16 cellular contexts compared by ENCODE assay signal in the genomic region with DNA sequence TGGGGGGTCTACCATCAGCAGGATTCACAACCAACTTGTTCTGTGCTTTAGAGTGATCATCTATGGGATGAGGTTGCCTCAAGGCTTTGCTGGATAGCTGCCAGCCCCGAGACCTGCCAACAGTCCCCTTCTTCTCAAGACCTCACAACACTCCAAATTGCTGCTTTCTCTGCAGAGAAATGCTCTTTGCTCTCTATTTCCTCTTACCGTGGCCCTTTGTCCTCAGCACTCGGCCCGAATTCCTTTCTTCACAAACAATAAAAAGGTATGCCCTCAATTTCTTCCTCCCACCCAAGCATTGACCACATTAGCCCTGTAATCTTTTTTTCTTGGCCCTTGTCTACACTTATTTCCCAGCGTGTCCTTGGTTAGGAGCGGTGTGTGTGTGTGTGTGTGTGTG.
DNase-seq lines count a peak whose midpoint lies in the region; ATAC-seq and TF ChIP-seq lines count a peak whose summit lies in the region.
"Had no signal": no experiment of that assay in that cellular context is flagged by ENCODE, and none has a peak within 500 bp of the region (broad histone marks: within the 10 kb centered on the region; RNA-seq: fewer than 3 reads in every experiment).

No MANE protein-coding gene starts in this region.

- TF ChIP-seq CTCF in esophagus muscularis mucosa (IDR thresholded peaks at IDR 0.05), result no peak

- no peak for ATAC-seq in HG03175 (IDR thresholded peaks at IDR 0.05; ENCODE audit: unreplicated experiment)

- peak overlapping the region; percentile 61 for H3K56ac ChIP-seq in mesendoderm (ENCODE audit: low read length)

- H2BK15ac ChIP-seq in mesendoderm (replicated peaks; ENCODE audit: low read depth), result no peak overlapping the region

- no peaks in the 10 kb centered on the region for H3K4me1 ChIP-seq in esophagus muscularis mucosa
- H3K4me1 ChIP-seq in mesendoderm (ENCODE audit: control insufficient read depth, low read depth, low read length), result peaks cover 2% of the 10 kb centered on the region
- H3K4me1 ChIP-seq: BE2C, Peyer's patch had no signal

- H2AK5ac ChIP-seq in mesendoderm (ENCODE audit: low read length), result no peak overlapping the region

- 69% methylated on average over 6 of the region's 6 CpGs for WGBS in esophagus muscularis mucosa
- WGBS in mesendoderm (ENCODE audit: extremely low coverage, insufficient coverage, low lambda C conversion rate), result no CpG with 5 or more reads among the region's 6 CpGs

- H3K36me3 ChIP-seq in H7 (replicated peaks; ENCODE audit: control insufficient read depth, insufficient read depth, low read length) (no peaks in the 10 kb centered on the region), esophagus muscularis mucosa (no peaks in the 10 kb centered on the region), mesendoderm (ENCODE audit: control insufficient read depth, insufficient read depth, low read length) (no peaks in the 10 kb centered on the region)
- H3K36me3 ChIP-seq: BE2C, Peyer's patch had no signal

- POLR2A ChIA-PET in HEK293T (lab: Yijun Ruan, JAX), result no interaction called here

- no peak for TF ChIP-seq POLR2A in esophagus muscularis mucosa (IDR thresholded peaks at IDR 0.05; ENCODE audit: low read depth)

- H3K23ac ChIP-seq in mesendoderm (ENCODE audit: low read length), result no peak overlapping the region

- H2BK5ac ChIP-seq in mesendoderm (ENCODE audit: low read length), result no peak overlapping the region

- no peak overlapping the region for H3K9ac ChIP-seq in mesendoderm (ENCODE audit: low read length)
- H3K9ac ChIP-seq: GM23248, SK-N-SH had no signal

- H3K9me3 ChIP-seq in esophagus muscularis mucosa, result no peaks in the 10 kb centered on the region
- H3K9me3 ChIP-seq: BE2C, Peyer's patch, SK-N-SH had no signal

- no peak overlapping the region for H4K5ac ChIP-seq in mesendoderm (ENCODE audit: low read length)

- peak overlapping the region; percentile 13 for H2BK120ac ChIP-seq in mesendoderm (ENCODE audit: low read depth, low read length)

- no peak overlapping the region for H4K8ac ChIP-seq in mesendoderm (ENCODE audit: low read depth, low read length)

- DNase-seq in H7, result peak; percentile 28
- DNase-seq in NCI-H2227 treated with DMSO at 0.1 percent for 48 hours (lab: John Stamatoyannopoulos, UW), result peak; percentile 46
- DNase-seq in esophagus muscularis mucosa (ENCODE audit: extremely low spot score), result peak; percentile 53
- DNase-seq in mesendoderm, result peak; percentile 46
- no peak for DNase-seq in HEK293T (ENCODE audit: extremely low spot score)
- DNase-seq in T-helper 2 cell, result no peak
- DNase-seq in activated effector memory CD4-positive, alpha-beta T cell treated with anti-CD3 and anti-CD28 coated beads, Interleukin-2, amount 50 U/mL, for 16 hours, result no peak
- DNase-seq: NCI-H1436 treated with DMSO at 0.1 percent for 48 hours, NCI-H187 treated with DMSO at 0.1 percent for 48 hours, NCI-H510A, SIG-M5 had no signal

- H3K18ac ChIP-seq in mesendoderm (ENCODE audit: low read length), result no peak overlapping the region

- no peaks in the 10 kb centered on the region for H3K79me2 ChIP-seq in mesendoderm (ENCODE audit: control insufficient read depth, insufficient read depth, low read length)

- H3K79me1 ChIP-seq in mesendoderm (ENCODE audit: low read length), result no peaks in the 10 kb centered on the region

- intact Hi-C loops in esophagus muscularis mucosa (cut with DNase I), result loop anchor here (2.0 to 5.0 kb wide), 2 partner anchors 449 to 609 kb away; no protein-coding TSS in a partner anchor

- TF ChIP-seq EP300 in esophagus muscularis mucosa (IDR thresholded peaks at IDR 0.05), result no peak

- H3K27me3 ChIP-seq in H7 (ENCODE audit: control insufficient read depth, insufficient read depth, low read length) (no peaks in the 10 kb centered on the region), esophagus muscularis mucosa (peaks cover 0 to 13% (median 0%) of the 10 kb centered on the region in 4 donors), mesendoderm (ENCODE audit: insufficient read depth, low read length, poor library complexity) (no peaks in the 10 kb centered on the region)
- H3K27me3 ChIP-seq: BE2C, Peyer's patch had no signal

- no peak overlapping the region for H3K27ac ChIP-seq in esophagus muscularis mucosa (replicated peaks in 1 of 4)
- H3K27ac ChIP-seq in mesendoderm (ENCODE audit: low read depth, low read length), result no peak overlapping the region
- H3K27ac ChIP-seq: GM23248, Peyer's patch had no signal

- no peak overlapping the region for H3K4me3 ChIP-seq in H7 (ENCODE audit: insufficient read depth, low read depth, low read length)
- H3K4me3 ChIP-seq in esophagus muscularis mucosa, result no peak overlapping the region
- H3K4me3 ChIP-seq in mesendoderm (ENCODE audit: low read length), result no peak overlapping the region
- H3K4me3 ChIP-seq: GM23248, Peyer's patch had no signal

- no peak overlapping the region for H3K4ac ChIP-seq in mesendoderm (ENCODE audit: low read depth, low read length)

- CTCF ChIA-PET in HEK293T (lab: Yijun Ruan, JAX), result no interaction called here

- no peak overlapping the region for H3K4me2 ChIP-seq in mesendoderm (ENCODE audit: low read length)
- H3K4me2 ChIP-seq: SK-N-SH had no signal

TF ChIP-seq in HEK293T, 16 proteins besides CTCF, POLR2A, EP300 and RAD21:
- no peak for TF ChIP-seq FOXM1 (IDR thresholded peaks at IDR 0.05; ENCODE audit: borderline replicate concordance)
- TF ChIP-seq, protein P1, sequence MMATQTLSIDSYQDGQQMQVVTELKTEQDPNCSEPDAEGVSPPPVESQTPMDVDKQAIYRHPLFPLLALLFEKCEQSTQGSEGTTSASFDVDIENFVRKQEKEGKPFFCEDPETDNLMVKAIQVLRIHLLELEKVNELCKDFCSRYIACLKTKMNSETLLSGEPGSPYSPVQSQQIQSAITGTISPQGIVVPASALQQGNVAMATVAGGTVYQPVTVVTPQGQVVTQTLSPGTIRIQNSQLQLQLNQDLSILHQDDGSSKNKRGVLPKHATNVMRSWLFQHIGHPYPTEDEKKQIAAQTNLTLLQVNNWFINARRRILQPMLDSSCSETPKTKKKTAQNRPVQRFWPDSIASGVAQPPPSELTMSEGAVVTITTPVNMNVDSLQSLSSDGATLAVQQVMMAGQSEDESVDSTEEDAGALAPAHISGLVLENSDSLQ (IDR thresholded peaks at IDR 0.05), result no peak
- TF ChIP-seq ZNF384 (IDR thresholded peaks at IDR 0.05), result no peak
- TF ChIP-seq BHLHE40 (IDR thresholded peaks at IDR 0.05; ENCODE audit: borderline replicate concordance), result no peak
- no peak for TF ChIP-seq FOXK2 (IDR thresholded peaks at IDR 0.05)

Comparison
In these comparisons a context has a peak if more than half of its experiments do, and no peak if none do; other contexts are left out.
1. DNase-seq: peak in H7 (single experiment), NCI-H2227 treated with DMSO at 0.1 percent for 48 hours (single experiment), esophagus muscularis mucosa (single experiment) and mesendoderm (single experiment); none in HEK293T (single experiment), T-helper 2 cell (0 of 5) and activated effector memory CD4-positive, alpha-beta T cell treated with anti-CD3 and anti-CD28 coated beads, Interleukin-2, amount 50 U/mL, for 16 hours (single experiment).